12 cellular contexts compared by ENCODE assay signal in genomic region chr14:104107611-104108569, GRCh38. TPM values are rescaled to one million over a fixed set of nuclear protein-coding genes. Genes with fewer than 3 reads are reported as not detected.
DNase-seq lines count a peak whose midpoint lies in the region; ATAC-seq, FAIRE-seq and TF ChIP-seq lines count a peak whose summit lies in the region.
"Had no signal": no experiment of that assay in that cellular context is flagged by ENCODE, and none has a peak within 500 bp of the region (broad histone marks: within the 10 kb centered on the region; RNA-seq: fewer than 3 reads in every experiment).

No MANE protein-coding gene starts in this region.

- no peaks in the 10 kb centered on the region for H3K9me3 Mint-ChIP-seq in activated T-helper 17 cell treated with anti-CD3 and anti-CD28 coated beads, Interleukin-2, amount 50 U/mL, for 72 hours

- no peaks in the 10 kb centered on the region for H3K9me3 ChIP-seq in SK-N-SH
- no peaks in the 10 kb centered on the region for H3K9me3 ChIP-seq in WERI-Rb-1 (ENCODE audit: severe bottlenecking)
- H3K9me3 ChIP-seq in keratinocyte (ENCODE audit: control insufficient read depth, low read depth, low read length) = no peaks in the 10 kb centered on the region
- no peaks in the 10 kb centered on the region for H3K9me3 ChIP-seq in spleen
- H3K9me3 ChIP-seq: neutrophil had no signal

- H3K4me3 ChIP-seq in SK-N-SH (ENCODE audit: low read depth in 2 of 2, low read length in 1 of 2) (no peak overlapping the region), WERI-Rb-1 (ENCODE audit: low read depth, low read length) (no peak overlapping the region), keratinocyte (ENCODE audit: control insufficient read depth in 2 of 3, extremely low read depth in 1 of 3, insufficient read depth in 2 of 3, low read depth in 1 of 3, low read length in 3 of 3) (no peak overlapping the region), spleen (no peak overlapping the region)

- H3K27ac ChIP-seq in SK-N-SH (ENCODE audit: low read depth in 2 of 2, low read length in 1 of 2) (no peak overlapping the region), WERI-Rb-1 (no peak overlapping the region), keratinocyte (ENCODE audit: control insufficient read depth, insufficient read depth, low read length) (no peak overlapping the region), spleen (no peak overlapping the region)
- H3K27ac ChIP-seq: neutrophil had no signal

- whole genome bisulfite sequencing in SK-N-SH (ENCODE audit: low lambda C conversion rate) = 69% methylated on average over 21 of the region's 32 CpGs
- 69 to 81% (median 72%) methylated on average over 23 to 32 of the region's 32 CpGs for WGBS in spleen, 5 donors

- intact Hi-C loops in spleen (cut with DNase I; ENCODE audit: low total_unique reads) = no loop called here

- no peak for TF ChIP-seq EP300 in SK-N-SH (IDR thresholded peaks at IDR 0.05; ENCODE audit: borderline replicate concordance in 1 of 2, low read depth in 1 of 2, low read length in 1 of 2)

- TF ChIP-seq CTCF in SK-N-SH (IDR thresholded peaks at IDR 0.05) = no peak
- no peak for TF ChIP-seq CTCF in WERI-Rb-1 (IDR thresholded peaks at IDR 0.05; ENCODE audit: low read depth, low read length)
- no peak for TF ChIP-seq CTCF in keratinocyte (optimal IDR thresholded peaks at IDR 0.05 in 1 of 3, IDR thresholded peaks at IDR 0.05 in 1 of 3, conservative IDR thresholded peaks at IDR 0.05 in 1 of 3; ENCODE audit: extremely low read depth in 1 of 3, insufficient read depth in 2 of 3, low read length in 3 of 3)
- TF ChIP-seq CTCF in spleen (IDR thresholded peaks at IDR 0.05 in 8 of 11, conservative IDR thresholded peaks at IDR 0.05 in 3 of 11) = no peak

- dilution Hi-C loops in keratinocyte (cut with MboI; ENCODE audit: extremely low pct_ligation_motif_present, low sequenced_read_pairs) = no loop called here

- H3K4me1 Mint-ChIP-seq in activated T-helper 17 cell treated with anti-CD3 and anti-CD28 coated beads, Interleukin-2, amount 50 U/mL, for 72 hours = no peaks in the 10 kb centered on the region

- no peak overlapping the region for H3K4me3 Mint-ChIP-seq in activated T-helper 17 cell treated with anti-CD3 and anti-CD28 coated beads, Interleukin-2, amount 50 U/mL, for 72 hours

- no peak overlapping the region for H3K27ac Mint-ChIP-seq in activated T-helper 17 cell treated with anti-CD3 and anti-CD28 coated beads, Interleukin-2, amount 50 U/mL, for 72 hours

- CTCF ChIA-PET in SK-N-SH (lab: Yijun Ruan, JAX) = interaction anchor here (1.6 to 4.5 kb wide), 4 partner anchors 14 to 456 kb away, joined by 5 to 16 read pairs (median 9); no protein-coding TSS in a partner anchor

- POLR2A ChIA-PET in SK-N-SH (lab: Yijun Ruan, JAX) = no interaction called here

- H3K4me1 ChIP-seq in SK-N-SH (ENCODE audit: control insufficient read depth in 1 of 2, insufficient read depth in 2 of 2, low read depth in 1 of 2, low read length in 1 of 2) = peaks cover 0 to 21% of the 10 kb centered on the region in 2 experiments; a peak in 1 of 4 replicates
- peaks cover 22% of the 10 kb centered on the region for H3K4me1 ChIP-seq in keratinocyte (ENCODE audit: control insufficient read depth, extremely low read depth, insufficient read depth, low read length)
- no peaks in the 10 kb centered on the region for H3K4me1 ChIP-seq in spleen

- no peak for TF ChIP-seq RAD21 in SK-N-SH (IDR thresholded peaks at IDR 0.05; ENCODE audit: low read length)

- H3K9ac ChIP-seq in SK-N-SH (no peak overlapping the region), keratinocyte (ENCODE audit: control insufficient read depth, extremely low read depth, insufficient read depth, low read length) (peak overlapping the region; percentile 13)

- H3K79me2 ChIP-seq in SK-N-SH (ENCODE audit: insufficient read depth) = no peaks in the 10 kb centered on the region
- H3K79me2 ChIP-seq in keratinocyte (ENCODE audit: control insufficient read depth, insufficient read depth, low read length) = no peaks in the 10 kb centered on the region

- peak; percentile 54 for DNase-seq in SK-N-SH
- peak; percentile 8 for DNase-seq in WERI-Rb-1
- no peak for DNase-seq in keratinocyte (ENCODE audit: low read depth, low spot score)
- DNase-seq in spleen = peak; percentile 59
- DNase-seq in H54 (ENCODE audit: insufficient read length, low spot score) = no peak

- H3K27me3 ChIP-seq in SK-N-SH (ENCODE audit: insufficient read depth) (no peaks in the 10 kb centered on the region), WERI-Rb-1 (ENCODE audit: insufficient read depth, low read depth, severe bottlenecking) (no peaks in the 10 kb centered on the region), keratinocyte (ENCODE audit: control insufficient read depth, extremely low read depth, insufficient read depth, low read length) (no peaks in the 10 kb centered on the region), spleen (replicated peaks in 1 of 7) (peaks cover 0 to 51% (median 0%) of the 10 kb centered on the region in 7 donors)
- H3K27me3 ChIP-seq: neutrophil had no signal

- no peaks in the 10 kb centered on the region for H3K9me2 ChIP-seq in SK-N-SH

- no peaks in the 10 kb centered on the region for H3K9me1 ChIP-seq in keratinocyte (ENCODE audit: control insufficient read depth, extremely low read depth, insufficient read depth, low read length)

- H3K4me2 ChIP-seq in SK-N-SH = no peak overlapping the region
- peak overlapping the region; percentile 41 for H3K4me2 ChIP-seq in keratinocyte (ENCODE audit: control insufficient read depth, extremely low read depth, insufficient read depth, low read depth, low read length)

- H3F3A ChIP-seq in SK-N-SH (replicated peaks; ENCODE audit: insufficient read depth) = no peaks in the 10 kb centered on the region

- no peaks in the 10 kb centered on the region for H3K36me3 ChIP-seq in SK-N-SH (replicated peaks in 1 of 2; ENCODE audit: control insufficient read depth in 1 of 2, insufficient read depth in 2 of 2, low read length in 1 of 2)
- no peaks in the 10 kb centered on the region for H3K36me3 ChIP-seq in WERI-Rb-1
- H3K36me3 ChIP-seq in keratinocyte (ENCODE audit: control insufficient read depth in 2 of 2, extremely low read depth in 1 of 2, insufficient read depth in 2 of 2, low read length in 2 of 2) = no peaks in the 10 kb centered on the region
- no peaks in the 10 kb centered on the region for H3K36me3 ChIP-seq in spleen
- H3K36me3 ChIP-seq: neutrophil had no signal

- no peaks in the 10 kb centered on the region for H4K20me1 ChIP-seq in SK-N-SH (ENCODE audit: insufficient read depth)
- no peaks in the 10 kb centered on the region for H4K20me1 ChIP-seq in keratinocyte (ENCODE audit: control insufficient read depth, extremely low read depth, insufficient read depth, low read length)

- no peaks in the 10 kb centered on the region for H3K27me3 Mint-ChIP-seq in activated T-helper 17 cell treated with anti-CD3 and anti-CD28 coated beads, Interleukin-2, amount 50 U/mL, for 72 hours

- ATAC-seq in SK-N-SH treated with all-trans-retinoic acid at 6 μM for 48 hours = no peak
- ATAC-seq in GM21381 (IDR thresholded peaks at IDR 0.05; ENCODE audit: unreplicated experiment) = no peak
- ATAC-seq in activated T-helper 17 cell treated with anti-CD3 and anti-CD28 coated beads, Interleukin-2, amount 50 U/mL, for 72 hours (replicated peaks) = no peak

- H2AFZ ChIP-seq in SK-N-SH (ENCODE audit: low read depth) = no peak overlapping the region
- no peak overlapping the region for H2AFZ ChIP-seq in keratinocyte (ENCODE audit: control insufficient read depth, low read length)

- TF ChIP-seq POLR2A in spleen (IDR thresholded peaks at IDR 0.05) (no peak), H54 (IDR thresholded peaks at IDR 0.05; ENCODE audit: low read depth, low read length) (no peak)

- no peaks in the 10 kb centered on the region for H3K36me3 Mint-ChIP-seq in activated T-helper 17 cell treated with anti-CD3 and anti-CD28 coated beads, Interleukin-2, amount 50 U/mL, for 72 hours (ENCODE audit: low read depth)

- FAIRE-seq in keratinocyte (lab: Jason Lieb, UNC) = no peak
- FAIRE-seq in H54 (lab: Jason Lieb, UNC) = no peak
- FAIRE-seq: D721Med had no signal

TF ChIP-seq in SK-N-SH, 30 proteins besides CTCF, POLR2A, EP300 and RAD21 (continues in another document):
- TF ChIP-seq MEF2A (IDR thresholded peaks at IDR 0.05; ENCODE audit: borderline replicate concordance, low read depth) (no peak), POLR2AphosphoS5 (IDR thresholded peaks at IDR 0.05; ENCODE audit: low read depth, low read length) (no peak)

RNA-seq across cellular contexts. Expression of gene ASPG, which starts 22.4 kb away (rescaled TPM):
- not detected in 2 replicates for polyA plus RNA-seq in SK-N-SH (2012; rRNA removed)
- not detected in 2 replicates for polyA plus RNA-seq in SK-N-SH (2012; cell fraction: cytosol; rRNA removed)
- 0.01 TPM in 1 of 2 replicates, not detected in the other for polyA plus RNA-seq in SK-N-SH (2012; cell fraction: nucleus; rRNA removed)
- polyA plus RNA-seq in keratinocyte = 0.02 to 0.40 TPM (median 0.10 TPM) in 3 replicates
- not detected for polyA plus RNA-seq in keratinocyte (2011; ENCODE audit: low read depth)
- polyA plus RNA-seq in keratinocyte (2011; cell fraction: cytosol; rRNA removed) = 0.04 TPM in 1 of 2 replicates, not detected in the other
- polyA plus RNA-seq in keratinocyte (2011; cell fraction: nucleus; rRNA removed) = 0.06 and 0.12 TPM in 2 replicates
- 1.4 TPM in 1 of 2 replicates, not detected in the other for polyA plus RNA-seq in keratinocyte (2012; ENCODE audit: low replicate concordance)
- polyA minus RNA-seq in keratinocyte = not detected in 3 replicates
- polyA minus RNA-seq in keratinocyte (2011; cell fraction: cytosol; rRNA and poly(A)+ RNA removed) = not detected
- 0.11 TPM in 1 of 2 replicates, not detected in the other for polyA minus RNA-seq in keratinocyte (2011; cell fraction: nucleus; rRNA and poly(A)+ RNA removed)
- total RNA-seq in spleen = under 1 TPM in 4 of 7 donors, not detected in 3; 0.09 to 0.28 (median 0.18) TPM
- under 1 TPM; 0.05 to 0.67 (median 0.32) TPM for polyA plus RNA-seq in spleen
- total RNA-seq in activated T-helper 17 cell treated with anti-CD3 and anti-CD28 coated beads, Interleukin-2, amount 50 U/mL, for 72 hours = not detected
- total RNA-seq: A172, epithelial cell of proximal tubule had no signal

RNA-seq across cellular contexts. Expression of gene KIF26A, which starts 30.5 kb away (rescaled TPM):
- polyA plus RNA-seq in SK-N-SH (2012; rRNA removed) (1.4 and 1.7 TPM in 2 replicates), keratinocyte (0.07 to 0.08 TPM (median 0.07 TPM) in 3 replicates), spleen (1 to 10 TPM in 2 of 3 donors, under 1 TPM in 1; 0.72 to 7.8 (median 1.2) TPM)
- 0.79 and 1.5 TPM in 2 replicates for polyA plus RNA-seq in SK-N-SH (2012; cell fraction: cytosol; rRNA removed)
- polyA plus RNA-seq in SK-N-SH (2012; cell fraction: nucleus; rRNA removed) = 2.1 and 4.0 TPM in 2 replicates
- 0.72 TPM for polyA plus RNA-seq in keratinocyte (2011; ENCODE audit: low read depth)
- 0.02 and 0.09 TPM in 2 replicates for polyA plus RNA-seq in keratinocyte (2011; cell fraction: cytosol; rRNA removed)
- 0.17 and 0.20 TPM in 2 replicates for polyA plus RNA-seq in keratinocyte (2011; cell fraction: nucleus; rRNA removed)
- polyA plus RNA-seq in keratinocyte (2012; ENCODE audit: low replicate concordance) = 0.21 and 1.8 TPM in 2 replicates
- polyA minus RNA-seq in keratinocyte = 0.03 to 0.16 TPM (median 0.06 TPM) in 3 replicates
- 1.3 TPM for polyA minus RNA-seq in keratinocyte (2011; cell fraction: cytosol; rRNA and poly(A)+ RNA removed)
- polyA minus RNA-seq in keratinocyte (2011; cell fraction: nucleus; rRNA and poly(A)+ RNA removed) = 0.31 and 0.74 TPM in 2 replicates
- total RNA-seq in spleen = 10 to 100 TPM in 4 of 7 donors, 1 to 10 TPM in 3; 7.4 to 21.9 (median 10.3) TPM
- 1 to 10 TPM; 1.1 to 1.6 TPM for total RNA-seq in activated T-helper 17 cell treated with anti-CD3 and anti-CD28 coated beads, Interleukin-2, amount 50 U/mL, for 72 hours

Comparison
In these comparisons a context has a peak if more than half of its experiments do, and no peak if none do; other contexts are left out.
1. DNase-seq: peak in SK-N-SH (single experiment), WERI-Rb-1 (single experiment) and spleen (single experiment); none in keratinocyte (single experiment) and H54 (single experiment).